In the genomic region with DNA sequence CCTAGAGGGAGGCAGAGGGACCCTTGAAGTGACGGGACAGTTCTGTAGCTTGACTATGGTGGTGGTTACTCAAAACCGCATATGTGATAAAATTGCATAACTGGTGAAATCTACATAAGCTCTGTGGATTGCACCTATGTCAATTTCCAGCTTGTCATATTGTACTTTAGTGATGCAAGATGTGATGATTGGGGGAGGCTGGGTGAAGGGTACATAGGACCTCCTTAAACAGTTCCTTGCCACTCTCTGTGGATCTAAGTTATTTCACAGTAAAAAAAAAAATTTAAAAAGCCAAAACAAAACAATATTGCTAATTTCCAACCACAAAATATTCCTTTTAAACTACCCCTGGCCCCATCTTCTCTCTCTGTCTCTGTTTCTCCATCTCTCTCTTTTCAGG, we compare ENCODE assay signal across 27 cellular contexts.
"Had no signal": no experiment of that assay in that cellular context is flagged by ENCODE, and none has a peak within 500 bp of the region (broad histone marks: within the 10 kb centered on the region; RNA-seq: fewer than 3 reads in every experiment).

No MANE protein-coding gene starts in this region.

- H3K4me3 Mint-ChIP-seq: natural killer cell; nephron; neural progenitor cell; stimulated activated effector memory CD8-positive, alpha-beta T cell treated with anti-CD3 and anti-CD28 coated beads, Interleukin-12 subunit alpha, Interleukin-12 subunit beta, amount 100 ng/mL, for 72 hours; stimulated activated naive B cell treated with anti-CD40 and anti-IgM and Interleukin-4, amounts not matched to agents 10 μg/mL and 1 μg/mL and 100 μg/mL, for 72 hours; stimulated activated naive CD8-positive, alpha-beta T cell treated with anti-CD3 and anti-CD28 coated beads, Interleukin-15, Interleukin-2, amounts not matched to agents 100 ng/mL and 50 ng/mL, for 24 hours had no signal

- H3K4me3 ChIP-seq: neural progenitor cell, ovary, psoas muscle, right lobe of liver, sigmoid colon, stomach, thoracic aorta, thyroid gland, tibial nerve, upper lobe of left lung, vagina had no signal

- H3K27ac Mint-ChIP-seq: natural killer cell; nephron; neural progenitor cell; progenitor cell of endocrine pancreas; stimulated activated effector memory CD8-positive, alpha-beta T cell treated with anti-CD3 and anti-CD28 coated beads, Interleukin-12 subunit alpha, Interleukin-12 subunit beta, amount 100 ng/mL, for 72 hours; stimulated activated naive B cell treated with anti-CD40 and anti-IgM and Interleukin-4, amounts not matched to agents 10 μg/mL and 1 μg/mL and 100 μg/mL, for 72 hours; stimulated activated naive CD8-positive, alpha-beta T cell treated with anti-CD3 and anti-CD28 coated beads, Interleukin-15, Interleukin-2, amounts not matched to agents 100 ng/mL and 50 ng/mL, for 24 hours had no signal

- H3K9me3 Mint-ChIP-seq: natural killer cell; stimulated activated effector memory CD8-positive, alpha-beta T cell treated with anti-CD3 and anti-CD28 coated beads, Interleukin-12 subunit alpha, Interleukin-12 subunit beta, amount 100 ng/mL, for 72 hours; stimulated activated naive CD8-positive, alpha-beta T cell treated with anti-CD3 and anti-CD28 coated beads, Interleukin-15, Interleukin-2, amounts not matched to agents 100 ng/mL and 50 ng/mL, for 24 hours had no signal

- H3K4me1 Mint-ChIP-seq: natural killer cell; stimulated activated naive B cell treated with anti-CD40 and anti-IgM and Interleukin-4, amounts not matched to agents 10 μg/mL and 1 μg/mL and 100 μg/mL, for 72 hours had no signal

- DNase-seq: natural killer cell; occipital lobe; ovary; posterior cingulate gyrus; psoas muscle; right cardiac atrium; right lobe of liver; sigmoid colon; small intestine; stimulated activated CD4-positive, alpha-beta T cell treated with anti-CD3 and anti-CD28 coated beads, Interleukin-15, amount 100 ng/mL, for 24 hours; stimulated activated CD4-positive, alpha-beta T cell treated with anti-CD3 and anti-CD28 coated beads, Interleukin-2, amount 100 ng/mL, for 24 hours; stimulated activated CD4-positive, alpha-beta T cell treated with anti-CD3 and anti-CD28 coated beads, Interleukin-2, amount 100 ng/mL, for 48 hours; stimulated activated CD4-positive, alpha-beta T cell treated with anti-CD3 and anti-CD28 coated beads, Interleukin-4, amount 100 ng/mL, for 24 hours; stimulated activated naive B cell treated with anti-CD40 and anti-IgM and Interleukin-4, amounts not matched to agents 10 μg/mL and 1 μg/mL and 100 μg/mL, for 72 hours; stimulated activated naive CD4-positive, alpha-beta T cell treated with Interleukin-2 at 50 U/mL for 16 hours; stomach; thyroid gland; trophoblast cell; upper lobe of left lung had no signal

- H3K36me3 Mint-ChIP-seq: natural killer cell; neural progenitor cell; stimulated activated effector memory CD8-positive, alpha-beta T cell treated with anti-CD3 and anti-CD28 coated beads, Interleukin-12 subunit alpha, Interleukin-12 subunit beta, amount 100 ng/mL, for 72 hours had no signal

- ATAC-seq: natural killer cell; psoas muscle; right cardiac atrium; right lobe of liver; stimulated activated effector memory CD8-positive, alpha-beta T cell treated with anti-CD3 and anti-CD28 coated beads, Interleukin-12 subunit alpha, Interleukin-12 subunit beta, amount 100 ng/mL, for 72 hours; stimulated activated naive B cell treated with anti-CD40 and anti-IgM and Interleukin-4, amounts not matched to agents 10 μg/mL and 1 μg/mL and 100 μg/mL, for 72 hours had no signal
